Comparison of ENCODE assay signal across 15 cellular contexts in the genomic region with DNA sequence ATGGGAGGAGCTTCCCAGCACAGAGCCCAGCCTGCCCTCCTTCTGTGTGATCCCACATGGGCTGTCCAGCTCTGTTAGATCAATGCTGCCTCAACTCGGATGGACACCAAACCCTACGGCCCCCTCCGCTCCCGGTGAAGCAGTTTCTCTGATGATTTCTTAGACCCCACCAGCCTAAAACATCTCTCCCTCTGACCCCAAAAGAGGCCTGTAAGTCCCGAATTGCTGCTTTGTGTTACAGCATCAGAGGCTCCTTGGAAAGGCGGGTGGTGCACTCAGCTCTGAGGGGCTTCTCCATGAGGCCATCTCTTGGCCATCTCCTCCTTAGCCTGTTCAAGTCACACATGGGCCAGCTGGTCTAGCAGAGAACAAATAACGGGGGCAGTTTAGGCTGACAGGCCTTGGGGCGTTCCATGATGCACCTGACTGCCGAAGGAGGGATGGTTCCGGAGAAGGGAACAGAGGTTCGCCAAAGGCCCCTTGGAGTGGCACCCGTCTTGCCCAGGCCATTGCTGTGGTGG.
DNase-seq lines count a peak whose midpoint lies in the region; ATAC-seq and TF ChIP-seq lines count a peak whose summit lies in the region.
"Had no signal": no experiment of that assay in that cellular context is flagged by ENCODE, and none has a peak within 500 bp of the region (broad histone marks: within the 10 kb centered on the region; RNA-seq: fewer than 3 reads in every experiment).

No MANE protein-coding gene starts in this region.

- H4K8ac ChIP-seq in H9 (replicated peaks; ENCODE audit: insufficient read length, low read depth, low read length): no peak overlapping the region

- H3K27ac Mint-ChIP-seq in GM23338 (no peak overlapping the region), H9 (peak overlapping the region in 1 of 3 experiments; percentile 44; a peak in 1 of 7 replicates)

- H3K36me3 Mint-ChIP-seq in GM23338 (ENCODE audit: low read depth) (no peaks in the 10 kb centered on the region; the same call in 2 of the 3 replicates), H9 (ENCODE audit: insufficient read depth in 1 of 3, low read depth in 3 of 3) (no peaks in the 10 kb centered on the region)

- H2BK20ac ChIP-seq in H9 (ENCODE audit: low read depth, low read length, poor library complexity, severe bottlenecking): no peak overlapping the region

- no CpG with 5 or more reads among the region's 12 CpGs for WGBS in H9 (ENCODE audit: extremely low coverage, insufficient read length, low lambda C conversion rate)
- WGBS in ovary, 3 donors: 93 to 98% (median 97%) methylated on average over 12 of the region's 12 CpGs

- no peak overlapping the region for H3K23ac ChIP-seq in H9 (ENCODE audit: insufficient read length, low read depth, low read length)

- H3K9me3 Mint-ChIP-seq in GM23338 (no peaks in the 10 kb centered on the region), H9 (no peaks in the 10 kb centered on the region)

- no peak overlapping the region for H2AK5ac ChIP-seq in H9 (ENCODE audit: insufficient read length, low read length)

- no peaks in the 10 kb centered on the region for H3K79me1 ChIP-seq in H9 (ENCODE audit: insufficient read depth, low read depth, low read length, poor library complexity, severe bottlenecking)

- no peak overlapping the region for H3K56ac ChIP-seq in H9 (ENCODE audit: insufficient read length, low read depth, low read length)

- H2BK12ac ChIP-seq in H9 (ENCODE audit: insufficient read length, low read depth, low read length): no peak overlapping the region

- H3K36me3 ChIP-seq in GM23338 (ENCODE audit: insufficient read depth): no peaks in the 10 kb centered on the region
- no peaks in the 10 kb centered on the region for H3K36me3 ChIP-seq in ovary

- no peak overlapping the region for H3K4ac ChIP-seq in H9 (ENCODE audit: low read depth, low read length)

- H3K79me2 ChIP-seq in GM23338 (replicated peaks; ENCODE audit: insufficient read depth) (no peaks in the 10 kb centered on the region), H9 (ENCODE audit: insufficient read depth, low read length) (no peaks in the 10 kb centered on the region)

- no peak overlapping the region for H3K4me2 ChIP-seq in GM23338
- no peak overlapping the region for H3K4me2 ChIP-seq in H9 (ENCODE audit: insufficient read depth, insufficient read length, low read length)

- H3K4me1 Mint-ChIP-seq in GM23338 (no peaks in the 10 kb centered on the region; the same call in 2 of the 3 replicates), H9 (peaks cover 0 to 5% of the 10 kb centered on the region in 2 experiments; a peak in 1 of 4 replicates)

- H3K4me1 ChIP-seq in GM23338 (ENCODE audit: insufficient read depth) (no peaks in the 10 kb centered on the region), H9 (ENCODE audit: insufficient read depth, low read length) (no peaks in the 10 kb centered on the region), ovary (ENCODE audit: insufficient read depth) (peaks cover 1% of the 10 kb centered on the region)

- H3K4me3 Mint-ChIP-seq in GM23338: no peak overlapping the region
- H3K4me3 Mint-ChIP-seq in H9: no peak overlapping the region

- no peak overlapping the region for H2BK5ac ChIP-seq in H9 (ENCODE audit: insufficient read length, low read length)

- no peaks in the 10 kb centered on the region for H3K27me3 ChIP-seq in GM23338 (ENCODE audit: insufficient read depth)
- no peaks in the 10 kb centered on the region for H3K27me3 ChIP-seq in H9 (ENCODE audit: insufficient read depth, low read length)
- no peaks in the 10 kb centered on the region for H3K27me3 ChIP-seq in ovary

- no peak for TF ChIP-seq POLR2A in ovary (IDR thresholded peaks at IDR 0.05)

- no peak overlapping the region for H3K4me3 ChIP-seq in GM23338
- no peak overlapping the region for H3K4me3 ChIP-seq in ovary
- H3K4me3 ChIP-seq: GM23248 had no signal

- no peak overlapping the region for H3K14ac ChIP-seq in H9 (ENCODE audit: insufficient read depth, low read length)

- no peak for DNase-seq in GM23338 (ENCODE audit: low spot score)
- peak; percentile 26 for DNase-seq in H9
- DNase-seq in ecto neural progenitor cell (ENCODE audit: low spot score): peak; percentile 35
- peak in 3 of 5 donors; percentile 4 to 17 (median 6) for DNase-seq in ovary
- DNase-seq in DMS53 treated with DMSO at 0.1 percent for 48 hours (lab: John Stamatoyannopoulos, UW; ENCODE audit: unreplicated experiment): no peak
- no peak for DNase-seq in D341Med (ENCODE audit: low spot score)
- DNase-seq: C1 segment of cervical spinal cord; GM23248; KG1; NCI-H1105 treated with DMSO at 0.1 percent for 48 hours; NCI-H1694 treated with DMSO at 0.1 percent for 48 hours; NK-92 treated with Interleukin-12 subunit alpha and Interleukin-12 subunit beta, amount 100 ng/mL, for 24 hours; SIG-M5 had no signal

- H3K23me2 ChIP-seq in H9 (ENCODE audit: insufficient read length, low read depth, low read length, poor library complexity, severe bottlenecking): no peaks in the 10 kb centered on the region

- H3T11ph ChIP-seq in H9 (ENCODE audit: low read length): no peak overlapping the region

- no peak overlapping the region for H2BK15ac ChIP-seq in H9 (ENCODE audit: low read depth, low read length)

- H2BK120ac ChIP-seq in H9 (ENCODE audit: low read depth, low read length, poor library complexity, severe bottlenecking): no peak overlapping the region

- H3K9ac ChIP-seq in H9 (ENCODE audit: extremely low read depth, insufficient read length, low read length): no peak overlapping the region
- H3K9ac ChIP-seq: GM23248 had no signal

- H2AFZ ChIP-seq in GM23338 (no peak overlapping the region), H9 (ENCODE audit: low read length) (no peak overlapping the region)
- H2AFZ ChIP-seq: GM23248 had no signal

- ATAC-seq in GM23338: 0 out of 3 replicates have a peak, but pooled peaks have one; percentile 24
- no peak for ATAC-seq in GM21447 (IDR thresholded peaks at IDR 0.05; ENCODE audit: unreplicated experiment)
- no peak for ATAC-seq in HG03108 (IDR thresholded peaks at IDR 0.05; ENCODE audit: unreplicated experiment)

- H3K27me3 Mint-ChIP-seq in GM23338 (ENCODE audit: insufficient read depth, low read depth, poor library complexity) (peaks cover 5% of the 10 kb centered on the region), H9 (ENCODE audit: low read depth) (peaks cover 2% of the 10 kb centered on the region; the same call in 1 of the 2 replicates)

- no peaks in the 10 kb centered on the region for H3K9me3 ChIP-seq in H9 (ENCODE audit: control insufficient read depth, low read depth, low read length)
- H3K9me3 ChIP-seq in ovary: no peaks in the 10 kb centered on the region

- H4K5ac ChIP-seq in H9 (ENCODE audit: insufficient read length, low read depth, low read length): no peak overlapping the region

- H4K91ac ChIP-seq in H9 (ENCODE audit: insufficient read length, low read depth, low read length): no peak overlapping the region

- no peak for TF ChIP-seq EP300 in ovary (IDR thresholded peaks at IDR 0.05)

- no peaks in the 10 kb centered on the region for H3F3A ChIP-seq in GM23338 (replicated peaks; ENCODE audit: low read depth)

- H3K18ac ChIP-seq in H9 (ENCODE audit: insufficient read length, low read depth, low read length): no peak overlapping the region

- intact Hi-C loops in ovary (cut with DNase I): no loop called here

- H3K9me2 ChIP-seq in GM23338 (ENCODE audit: insufficient read depth): no peaks in the 10 kb centered on the region

- H3K27ac ChIP-seq in GM23338 (ENCODE audit: low read depth) (no peak overlapping the region), H9 (ENCODE audit: insufficient read length, low read depth, low read length) (no peak overlapping the region), ovary (no peak overlapping the region)
- H3K27ac ChIP-seq: GM23248 had no signal

- H4K20me1 ChIP-seq in GM23338 (replicated peaks; ENCODE audit: insufficient read depth) (no peaks in the 10 kb centered on the region), H9 (ENCODE audit: control insufficient read depth, insufficient read depth, insufficient read length) (no peaks in the 10 kb centered on the region)

- TF ChIP-seq CTCF in GM23338 (conservative IDR thresholded peaks at IDR 0.05; ENCODE audit: low read depth in 2 of 2): no peak
- no peak for TF ChIP-seq CTCF in H9 (conservative IDR thresholded peaks at IDR 0.05)
- TF ChIP-seq CTCF in ovary (IDR thresholded peaks at IDR 0.05): no peak

TF ChIP-seq in GM23338, 12 proteins besides CTCF, POLR2A, EP300 and RAD21 (continues in another document):
- TF ChIP-seq CREB1 (CRISPR knock-in tag; IDR thresholded peaks at IDR 0.05; ENCODE audit: low read depth) (no peak), EZH2phosphoT487 (IDR thresholded peaks at IDR 0.05; ENCODE audit: unreplicated experiment) (no peak), NANOG (IDR thresholded peaks at IDR 0.05; ENCODE audit: borderline replicate concordance) (no peak), ZNF331 (CRISPR knock-in tag; IDR thresholded peaks at IDR 0.05; ENCODE audit: low read depth) (no peak), STAT1 (IDR thresholded peaks at IDR 0.05; ENCODE audit: unreplicated experiment) (no peak)
- TF ChIP-seq, protein P1, sequence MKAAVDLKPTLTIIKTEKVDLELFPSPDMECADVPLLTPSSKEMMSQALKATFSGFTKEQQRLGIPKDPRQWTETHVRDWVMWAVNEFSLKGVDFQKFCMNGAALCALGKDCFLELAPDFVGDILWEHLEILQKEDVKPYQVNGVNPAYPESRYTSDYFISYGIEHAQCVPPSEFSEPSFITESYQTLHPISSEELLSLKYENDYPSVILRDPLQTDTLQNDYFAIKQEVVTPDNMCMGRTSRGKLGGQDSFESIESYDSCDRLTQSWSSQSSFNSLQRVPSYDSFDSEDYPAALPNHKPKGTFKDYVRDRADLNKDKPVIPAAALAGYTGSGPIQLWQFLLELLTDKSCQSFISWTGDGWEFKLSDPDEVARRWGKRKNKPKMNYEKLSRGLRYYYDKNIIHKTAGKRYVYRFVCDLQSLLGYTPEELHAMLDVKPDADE (IDR thresholded peaks at IDR 0.05): no peak

Comparison
In these comparisons a context has a peak if more than half of its experiments do, and no peak if none do; other contexts are left out.
1. DNase-seq: peak in H9 (single experiment), ecto neural progenitor cell (single experiment) and ovary (3 of 5); none in GM23338 (single experiment), DMS53 treated with DMSO at 0.1 percent for 48 hours (single experiment) and D341Med (single experiment).